10 cellular contexts compared by ENCODE assay signal in genomic region chr3:190169877-190170276, GRCh38. TPM values are rescaled to one million over a fixed set of nuclear protein-coding genes. Genes with fewer than 3 reads are reported as not detected.
DNase-seq lines count a peak whose midpoint lies in the region; ATAC-seq, FAIRE-seq and TF ChIP-seq lines count a peak whose summit lies in the region.
"Had no signal": no experiment of that assay in that cellular context is flagged by ENCODE, and none has a peak within 500 bp of the region (broad histone marks: within the 10 kb centered on the region; RNA-seq: fewer than 3 reads in every experiment).

No MANE protein-coding gene starts in this region.

- no peak for DNase-seq in activated CD8-positive, alpha-beta memory T cell treated with anti-CD3 and anti-CD28 coated beads, Interleukin-2, amount 10 ng/mL, durations not matched to agents 7 days and 5 days
- no peak for DNase-seq in activated CD8-positive, alpha-beta memory T cell treated with anti-CD3 and anti-CD28 coated beads, Interleukin-2, amount 50 U/mL, for 48 hours
- DNase-seq in NCI-H748 treated with DMSO at 0.1 percent for 48 hours (lab: John Stamatoyannopoulos, UW): peak; percentile 24
- DNase-seq in osteoblast (ENCODE audit: insufficient read length, low spot score, missing footprints): no peak
- DNase-seq in NCI-H1436 treated with DMSO at 0.1 percent for 48 hours (lab: John Stamatoyannopoulos, UW): no peak
- no peak for DNase-seq in GM12891 (ENCODE audit: insufficient read length, low spot score)
- DNase-seq in Peyer's patch: no peak
- DNase-seq: activated naive CD4-positive, alpha-beta T cell treated with Interleukin-2 at 50 U/mL for 16 hours; Kasumi-1 had no signal

- peak overlapping the region; percentile 53 for H3K4me3 Mint-ChIP-seq in activated CD8-positive, alpha-beta memory T cell treated with anti-CD3 and anti-CD28 coated beads, Interleukin-2, amount 10 ng/mL, durations not matched to agents 7 days and 5 days

- no peak for TF ChIP-seq POLR2A in GM12891 (IDR thresholded peaks at IDR 0.05; ENCODE audit: low read depth, low read length)
- TF ChIP-seq POLR2A in Peyer's patch (IDR thresholded peaks at IDR 0.05): no peak

- H3K9me3 ChIP-seq in osteoblast (ENCODE audit: low read depth, low read length): no peaks in the 10 kb centered on the region
- no peaks in the 10 kb centered on the region for H3K9me3 ChIP-seq in Peyer's patch

- H3K36me3 Mint-ChIP-seq in activated CD8-positive, alpha-beta memory T cell treated with anti-CD3 and anti-CD28 coated beads, Interleukin-2, amount 10 ng/mL, durations not matched to agents 7 days and 5 days: peaks cover 1% of the 10 kb centered on the region

- H3K4me1 Mint-ChIP-seq in activated CD8-positive, alpha-beta memory T cell treated with anti-CD3 and anti-CD28 coated beads, Interleukin-2, amount 10 ng/mL, durations not matched to agents 7 days and 5 days: peaks cover 10% of the 10 kb centered on the region

- H3K27me3 Mint-ChIP-seq in activated CD8-positive, alpha-beta memory T cell treated with anti-CD3 and anti-CD28 coated beads, Interleukin-2, amount 10 ng/mL, durations not matched to agents 7 days and 5 days: peaks cover 12% of the 10 kb centered on the region

- peak overlapping the region; percentile 55 for H3K4me2 ChIP-seq in osteoblast (ENCODE audit: insufficient read depth, low read length)

- H3K36me3 ChIP-seq in osteoblast (ENCODE audit: insufficient read depth, low read length) (no peaks in the 10 kb centered on the region), Peyer's patch (no peaks in the 10 kb centered on the region)

- CTCF ChIA-PET in activated CD8-positive, alpha-beta memory T cell treated with anti-CD3 and anti-CD28 coated beads, Interleukin-2, amount 10 ng/mL, durations not matched to agents 7 days and 5 days (lab: Charles Lee): no interaction called here

- H3K4me1 ChIP-seq in osteoblast (ENCODE audit: insufficient read depth, low read length): peaks cover 15% of the 10 kb centered on the region
- peaks cover 0 to 6% (median 0%) of the 10 kb centered on the region in 4 donors for H3K4me1 ChIP-seq in Peyer's patch

- no peaks in the 10 kb centered on the region for H4K20me1 ChIP-seq in osteoblast (ENCODE audit: insufficient read depth, low read length)

- H3K27ac ChIP-seq in osteoblast (ENCODE audit: low read depth, low read length) (no peak overlapping the region), Peyer's patch (no peak overlapping the region)

- no peak for FAIRE-seq in GM12891 (lab: Jason Lieb, UNC)

- no peaks in the 10 kb centered on the region for H3K9me3 Mint-ChIP-seq in activated CD8-positive, alpha-beta memory T cell treated with anti-CD3 and anti-CD28 coated beads, Interleukin-2, amount 10 ng/mL, durations not matched to agents 7 days and 5 days (ENCODE audit: low read depth)

- H3K27me3 ChIP-seq in osteoblast (ENCODE audit: insufficient read depth, low read length) (no peaks in the 10 kb centered on the region), Peyer's patch (no peaks in the 10 kb centered on the region)

- no peak overlapping the region for H3K4me3 ChIP-seq in osteoblast (ENCODE audit: insufficient read depth, low read length)
- peak overlapping the region in 1 of 4 donors; percentile 21 for H3K4me3 ChIP-seq in Peyer's patch

- no peaks in the 10 kb centered on the region for H3K79me2 ChIP-seq in osteoblast (ENCODE audit: insufficient read depth, low read length)

- H3K27ac Mint-ChIP-seq in activated CD8-positive, alpha-beta memory T cell treated with anti-CD3 and anti-CD28 coated beads, Interleukin-2, amount 10 ng/mL, durations not matched to agents 7 days and 5 days: peak overlapping the region; percentile 60

- peak; percentile 53 for ATAC-seq in activated CD8-positive, alpha-beta memory T cell treated with anti-CD3 and anti-CD28 coated beads, Interleukin-2, amount 10 ng/mL, durations not matched to agents 7 days and 5 days
- ATAC-seq in HG02610 (IDR thresholded peaks at IDR 0.05; ENCODE audit: unreplicated experiment): peak; percentile 81

- TF ChIP-seq CTCF in osteoblast (IDR thresholded peaks at IDR 0.05; ENCODE audit: extremely low read depth, low read depth, low read length) (no peak), Peyer's patch (IDR thresholded peaks at IDR 0.05) (no peak)

- H2AFZ ChIP-seq in osteoblast (ENCODE audit: low read length): peak overlapping the region; percentile 57

TF ChIP-seq in GM12891, 5 proteins besides CTCF, POLR2A, EP300 and RAD21:
- TF ChIP-seq POLR2AphosphoS5 (IDR thresholded peaks at IDR 0.05; ENCODE audit: low read depth, low read length): no peak
- no peak for TF ChIP-seq TAF1 (IDR thresholded peaks at IDR 0.05; ENCODE audit: low read depth, low read length)
- no peak for TF ChIP-seq SPI1 (IDR thresholded peaks at IDR 0.05; ENCODE audit: low read depth, low read length)
- no peak for TF ChIP-seq POU2F2 (IDR thresholded peaks at IDR 0.05; ENCODE audit: low read depth, low read length)
- no peak for TF ChIP-seq PAX5 (IDR thresholded peaks at IDR 0.05; ENCODE audit: insufficient read depth, low read length, severe bottlenecking)

RNA-seq across cellular contexts. Expression of gene P3H2, which starts 49.2 kb away (rescaled TPM):
- total RNA-seq in activated CD8-positive, alpha-beta memory T cell treated with anti-CD3 and anti-CD28 coated beads, Interleukin-2, amount 10 ng/mL, durations not matched to agents 7 days and 5 days: not detected
- total RNA-seq in osteoblast (8.3 and 13.4 TPM in 2 replicates), Peyer's patch (10 to 100 TPM in 1 of 4 donors, 1 to 10 TPM in 2, under 1 TPM in 1; 0.70 to 23.1 (median 7.5) TPM)
- polyA plus RNA-seq in GM12891 (2012; ENCODE audit: low read depth, missing spikeins): 31.4 TPM
